Comparison of ENCODE assay signal across 8 cellular contexts in genomic region chr10:124740374-124741280, GRCh38. TPM values are rescaled to one million over a fixed set of nuclear protein-coding genes. Genes with fewer than 3 reads are reported as not detected.
DNase-seq lines count a peak whose midpoint lies in the region; ATAC-seq and TF ChIP-seq lines count a peak whose summit lies in the region.

No MANE protein-coding gene starts in this region.

- H2BK15ac ChIP-seq in H9 (ENCODE audit: low read depth, low read length): no peak overlapping the region

- no peak overlapping the region for H2AK5ac ChIP-seq in H9 (ENCODE audit: insufficient read length, low read length)

- H2BK120ac ChIP-seq in H9 (ENCODE audit: low read depth, low read length, poor library complexity, severe bottlenecking): no peak overlapping the region

- H3K4me1 Mint-ChIP-seq in H9: peaks cover 71 to 77% of the 10 kb centered on the region in 2 experiments

- H3K79me2 ChIP-seq in H9 (ENCODE audit: insufficient read depth, low read length) (no peaks in the 10 kb centered on the region; the same call in 1 of the 2 replicates), OCI-LY1 (ENCODE audit: insufficient read depth, low read length) (peaks cover 40% of the 10 kb centered on the region)

- no peaks in the 10 kb centered on the region for H3F3A ChIP-seq in OCI-LY1 (ENCODE audit: insufficient read depth, low read length)

- no peaks in the 10 kb centered on the region for H3K79me1 ChIP-seq in H9 (ENCODE audit: insufficient read depth, low read depth, low read length, poor library complexity, severe bottlenecking)

- peaks cover 18% of the 10 kb centered on the region; the same call in 1 of the 2 replicates for H3K4me1 ChIP-seq in H9 (ENCODE audit: insufficient read depth, low read length)
- peaks cover 83% of the 10 kb centered on the region for H3K4me1 ChIP-seq in OCI-LY1 (ENCODE audit: insufficient read depth, low read length, severe bottlenecking)
- peaks cover 47% of the 10 kb centered on the region for H3K4me1 ChIP-seq in mesodermal cell (ENCODE audit: control insufficient read depth, insufficient read depth, low read length, poor library complexity, severe bottlenecking)
- H3K4me1 ChIP-seq in urinary bladder (ENCODE audit: insufficient read depth): no peaks in the 10 kb centered on the region

- no peak overlapping the region for H3K23ac ChIP-seq in H9 (ENCODE audit: insufficient read length, low read depth, low read length)

- H3K9me3 ChIP-seq in H9 (ENCODE audit: control insufficient read depth, low read depth, low read length) (no peaks in the 10 kb centered on the region), OCI-LY1 (ENCODE audit: low read length) (no peaks in the 10 kb centered on the region), mesodermal cell (ENCODE audit: control insufficient read depth, low read length) (no peaks in the 10 kb centered on the region)

- no peaks in the 10 kb centered on the region for H3K9me3 Mint-ChIP-seq in H9

- H3K9me2 ChIP-seq in OCI-LY1 (ENCODE audit: low read depth, low read length): no peaks in the 10 kb centered on the region

- no peak overlapping the region for H3K4me3 ChIP-seq in GM06990 (replicated peaks; ENCODE audit: low read depth, low read length)
- peak overlapping the region; percentile 89 for H3K4me3 ChIP-seq in OCI-LY1 (ENCODE audit: low read depth, low read length, poor library complexity, severe bottlenecking)
- H3K4me3 ChIP-seq in dorsolateral prefrontal cortex: peak overlapping the region in 56 of 59 donors; percentile 2 to 90 (median 79)
- no peak overlapping the region for H3K4me3 ChIP-seq in mesodermal cell (ENCODE audit: extremely low read depth, insufficient read depth, low read length, poor library complexity, severe bottlenecking)
- H3K4me3 ChIP-seq in urinary bladder (ENCODE audit: low read depth, low read length): no peak overlapping the region

- peak overlapping the region; percentile 14 to 54; a peak in 4 of 5 replicates for H3K4me3 Mint-ChIP-seq in H9

- H3K23me2 ChIP-seq in H9 (ENCODE audit: insufficient read length, low read depth, low read length, poor library complexity, severe bottlenecking): peaks cover 9% of the 10 kb centered on the region

- ATAC-seq in HG02610 (IDR thresholded peaks at IDR 0.05; ENCODE audit: unreplicated experiment): no peak

- H3K9ac ChIP-seq in H9 (ENCODE audit: extremely low read depth, insufficient read length, low read length): no peak overlapping the region
- peak overlapping the region; percentile 41; the same call in 1 of the 2 replicates for H3K9ac ChIP-seq in OCI-LY1 (ENCODE audit: low read length)

- H2BK5ac ChIP-seq in H9 (ENCODE audit: insufficient read length, low read length): no peak overlapping the region

- no peak overlapping the region for H3K27ac ChIP-seq in H9 (ENCODE audit: insufficient read length, low read depth, low read length)
- peak overlapping the region; percentile 86 for H3K27ac ChIP-seq in OCI-LY1 (ENCODE audit: low read depth, low read length, poor library complexity, severe bottlenecking)
- H3K27ac ChIP-seq in dorsolateral prefrontal cortex: peak overlapping the region; percentile 87 to 100 (median 95)
- peak overlapping the region; percentile 66 for H3K27ac ChIP-seq in mesodermal cell (ENCODE audit: low read depth, low read length, severe bottlenecking)
- peak overlapping the region; percentile 70 for H3K27ac ChIP-seq in urinary bladder (ENCODE audit: low read depth)

- H3K36me3 Mint-ChIP-seq in H9 (ENCODE audit: insufficient read depth in 1 of 3, low read depth in 3 of 3): no peaks in the 10 kb centered on the region; a peak in 1 of 7 replicates

- no peak overlapping the region for H4K5ac ChIP-seq in H9 (ENCODE audit: insufficient read length, low read depth, low read length)

- no peak overlapping the region for H4K8ac ChIP-seq in H9 (replicated peaks; ENCODE audit: insufficient read length, low read depth, low read length)

- H3K4me2 ChIP-seq in H9 (ENCODE audit: insufficient read depth, insufficient read length, low read length) (peak overlapping the region; percentile 6), OCI-LY1 (ENCODE audit: low read length) (peak overlapping the region; percentile 76)

- H3K27me3 Mint-ChIP-seq in H9 (ENCODE audit: low read depth): peaks cover 44% of the 10 kb centered on the region

- H3K27me3 ChIP-seq in GM06990 (replicated peaks; ENCODE audit: control insufficient read depth, insufficient read depth, low read length): no peaks in the 10 kb centered on the region
- H3K27me3 ChIP-seq in H9 (ENCODE audit: insufficient read depth, low read length): peaks cover 6% of the 10 kb centered on the region; the same call in 1 of the 2 replicates
- no peaks in the 10 kb centered on the region for H3K27me3 ChIP-seq in OCI-LY1 (ENCODE audit: insufficient read depth, low read length)
- no peaks in the 10 kb centered on the region for H3K27me3 ChIP-seq in dorsolateral prefrontal cortex

- H4K91ac ChIP-seq in H9 (ENCODE audit: insufficient read length, low read depth, low read length): no peak overlapping the region

- no peak overlapping the region for H3T11ph ChIP-seq in H9 (ENCODE audit: low read length)

- no peak overlapping the region for H3K4ac ChIP-seq in H9 (ENCODE audit: low read depth, low read length)

- intact Hi-C loops in dorsolateral prefrontal cortex (cut with DNase I): loop anchor here (1.0 to 5.0 kb wide), 10 partner anchors 16 to 198 kb away; no protein-coding TSS in a partner anchor

- H4K20me1 ChIP-seq in H9 (ENCODE audit: control insufficient read depth, insufficient read depth, insufficient read length) (no peaks in the 10 kb centered on the region), OCI-LY1 (ENCODE audit: insufficient read depth, low read length) (no peaks in the 10 kb centered on the region)

- H2AFZ ChIP-seq in H9 (ENCODE audit: low read length): no peak overlapping the region
- H2AFZ ChIP-seq in OCI-LY1 (ENCODE audit: low read length): no peak overlapping the region

- DNase-seq in GM06990 (ENCODE audit: extremely low read depth, insufficient read length) (peak; percentile 65), H9 (no peak), dorsolateral prefrontal cortex (peak in 7 of 10 donors; percentile 52 to 80 (median 71))
- no peak for DNase-seq in activated CD4-positive, alpha-beta T cell treated with anti-CD3 and anti-CD28 coated beads for 4 hours

- H3K14ac ChIP-seq in H9 (ENCODE audit: insufficient read depth, low read length): 0 out of 2 replicates have a peak overlapping the region, but pooled peaks have one; percentile 6

- H3K18ac ChIP-seq in H9 (ENCODE audit: insufficient read length, low read depth, low read length): no peak overlapping the region

- H2BK12ac ChIP-seq in H9 (ENCODE audit: insufficient read length, low read depth, low read length): no peak overlapping the region

- no peak overlapping the region for H3K56ac ChIP-seq in H9 (ENCODE audit: insufficient read length, low read depth, low read length)

- no peak overlapping the region for H2BK20ac ChIP-seq in H9 (ENCODE audit: low read depth, low read length, poor library complexity, severe bottlenecking)

- TF ChIP-seq CTCF in GM06990 (IDR thresholded peaks at IDR 0.05; ENCODE audit: insufficient read depth, low read length, poor library complexity, severe bottlenecking) (no peak), H9 (conservative IDR thresholded peaks at IDR 0.05) (no peak), OCI-LY1 (IDR thresholded peaks at IDR 0.05; ENCODE audit: low read length) (no peak), dorsolateral prefrontal cortex (IDR thresholded peaks at IDR 0.05 in 54 of 56, conservative IDR thresholded peaks at IDR 0.05 in 2 of 56; ENCODE audit: low read depth in 1 of 56, partially characterized antibody in 56 of 56) (peak in 1 of 56 donors; percentile 8)

- H3K27ac Mint-ChIP-seq in H9: peak overlapping the region in 1 of 3 experiments; percentile 56; a peak in 3 of 7 replicates

- no peaks in the 10 kb centered on the region for H3K36me3 ChIP-seq in GM06990 (ENCODE audit: control insufficient read depth, insufficient read depth, low read length)
- H3K36me3 ChIP-seq in OCI-LY1 (ENCODE audit: insufficient read depth, low read length): peaks cover 7% of the 10 kb centered on the region
- H3K36me3 ChIP-seq in mesodermal cell (ENCODE audit: control insufficient read depth, insufficient read depth, low read length): no peaks in the 10 kb centered on the region
- no peaks in the 10 kb centered on the region for H3K36me3 ChIP-seq in urinary bladder (ENCODE audit: insufficient read depth)

- WGBS in H9 (ENCODE audit: extremely low coverage, insufficient read length, low lambda C conversion rate): no CpG with 5 or more reads among the region's 18 CpGs
- WGBS in mesodermal cell (ENCODE audit: insufficient coverage in 2 of 2), 2 experiments: 32 to 39% methylated on average over 9 to 14 of the region's 18 CpGs
- WGBS in urinary bladder: 11% methylated on average over 18 of the region's 18 CpGs

RNA-seq across cellular contexts. Expression of gene FAM53B, which starts 3.6 kb away (rescaled TPM):
- total RNA-seq in H9 (2021): 10.6 and 11.5 TPM in 2 replicates
- total RNA-seq in dorsolateral prefrontal cortex: 100 to 1,000 TPM in 2 of 120 experiments, 10 to 100 TPM in 118; 30.6 to 142 (median 58.2) TPM
- polyA plus RNA-seq in mesodermal cell (2013, experiment 1 of 2): 10.9 TPM
- 10.6 TPM for polyA plus RNA-seq in mesodermal cell (2013, experiment 2 of 2)
- 19.8 TPM for total RNA-seq in urinary bladder
- polyA plus RNA-seq in urinary bladder: 15.9 TPM

RNA-seq across cellular contexts. Expression of gene EEF1AKMT2, which starts 51.1 kb away (rescaled TPM):
- total RNA-seq in H9 (2021) (17.8 and 19.0 TPM in 2 replicates), dorsolateral prefrontal cortex (10 to 100 TPM; 17.5 to 38.9 (median 26.4) TPM), urinary bladder (65.9 TPM)
- 30.3 TPM for polyA plus RNA-seq in mesodermal cell (2013, experiment 1 of 2)
- 29.8 TPM for polyA plus RNA-seq in mesodermal cell (2013, experiment 2 of 2)
- 12.1 TPM for polyA plus RNA-seq in urinary bladder

Comparison
In these comparisons a context has a peak if more than half of its experiments do, and no peak if none do; other contexts are left out.
1. DNase-seq: peak in GM06990 (single experiment) and dorsolateral prefrontal cortex (7 of 10); none in H9 (single experiment) and activated CD4-positive, alpha-beta T cell treated with anti-CD3 and anti-CD28 coated beads for 4 hours (0 of 2).
2. H3K4me3 ChIP-seq: peak in OCI-LY1 (single experiment) and dorsolateral prefrontal cortex (56 of 59); none in GM06990 (single experiment), mesodermal cell (single experiment) and urinary bladder (single experiment).